Comparison of ENCODE assay signal across 2 cellular contexts in the genomic region with DNA sequence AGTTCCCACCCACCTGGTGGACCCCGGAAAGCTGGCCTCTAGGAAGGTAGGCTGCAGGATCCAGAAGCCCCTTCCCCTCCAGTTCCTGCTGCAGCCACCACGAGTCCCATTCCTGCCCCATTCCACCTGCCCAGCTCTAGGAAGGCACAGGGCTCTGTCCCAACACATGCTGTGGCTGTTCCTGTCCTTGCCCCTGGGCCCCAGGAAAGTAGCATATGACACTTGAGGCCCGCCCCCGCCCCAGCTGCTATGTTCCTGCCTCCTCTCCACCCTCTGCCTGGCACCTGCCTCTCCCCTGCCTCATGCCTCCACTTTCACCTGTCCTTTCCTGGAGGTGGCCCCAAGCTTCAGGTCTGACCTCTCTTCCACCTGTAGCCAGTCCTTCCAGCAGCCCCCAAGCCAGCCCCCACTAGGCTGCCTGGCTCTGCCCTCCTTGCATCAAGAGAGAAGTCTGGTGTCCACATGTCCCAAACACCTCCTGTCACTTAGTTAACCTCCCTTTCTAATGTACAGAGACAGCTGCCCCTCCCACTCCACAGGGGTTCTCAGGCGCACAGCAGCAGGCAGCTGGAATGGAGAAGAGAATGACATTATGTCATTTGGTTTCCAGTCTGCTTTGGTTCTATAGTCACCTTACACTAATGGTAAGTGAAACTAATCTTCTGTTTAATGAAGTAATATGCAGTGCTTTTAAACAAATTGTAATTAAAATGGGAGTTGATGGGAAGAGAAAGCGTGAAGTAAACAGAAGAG.
TF ChIP-seq lines count a peak whose summit lies in the region.

No MANE protein-coding gene starts in this region.

TF ChIP-seq in HepG2, 621 proteins besides CTCF, POLR2A, EP300 and RAD21:
- TF ChIP-seq MXD4 (CRISPR knock-in tag; IDR thresholded peaks at IDR 0.05) (no peak), ZNF12 (CRISPR knock-in tag; IDR thresholded peaks at IDR 0.05) (no peak)

TF ChIP-seq in H1, 55 proteins besides CTCF, POLR2A, EP300 and RAD21:
- no peak for TF ChIP-seq HDAC2 (IDR thresholded peaks at IDR 0.05; ENCODE audit: borderline replicate concordance in 1 of 2, low read depth in 2 of 2, low read length in 2 of 2)
- peak; percentile 67 for TF ChIP-seq TAF7 (optimal IDR thresholded peaks at IDR 0.05; ENCODE audit: borderline replicate concordance, low read depth, low read length)
